Comparison of ENCODE assay signal across 9 cellular contexts in genomic region chr17:48997827-48998556, GRCh38. TPM values are rescaled to one million over a fixed set of nuclear protein-coding genes. Genes with fewer than 3 reads are reported as not detected.
A peak's percentile ranks its signal among the peaks of the same experiment; 100 is the strongest.
DNase-seq lines count a peak whose midpoint lies in the region; ATAC-seq, FAIRE-seq and TF ChIP-seq lines count a peak whose summit lies in the region.
"Had no signal": no experiment of that assay in that cellular context is flagged by ENCODE, and none has a peak within 500 bp of the region (broad histone marks: within the 10 kb centered on the region; RNA-seq: fewer than 3 reads in every experiment).

No MANE protein-coding gene starts in this region.

- H3K27me3 ChIP-seq in CD4-positive, CD25-positive, alpha-beta regulatory T cell (ENCODE audit: control insufficient read depth, insufficient read depth, low read length), result peaks cover 64% of the 10 kb centered on the region
- H3K27me3 ChIP-seq in astrocyte (ENCODE audit: insufficient read depth, low read length), result peaks cover 20% of the 10 kb centered on the region

- H3K9ac ChIP-seq in astrocyte (ENCODE audit: low read length), result peak overlapping the region; percentile 96

- H3K79me2 ChIP-seq in astrocyte (ENCODE audit: insufficient read depth, low read length), result peaks cover 57% of the 10 kb centered on the region

- DNase-seq in CD4-positive, CD25-positive, alpha-beta regulatory T cell, result no peak
- DNase-seq in HTR-8/SVneo (ENCODE audit: insufficient read length, low spot score) (no peak), astrocyte (ENCODE audit: low read depth) (no peak), T1000 (lab: John Stamatoyannopoulos, UW) (no peak), mucosa of gallbladder (ENCODE audit: low spot score) (no peak), DMS 273 (lab: John Stamatoyannopoulos, UW; ENCODE audit: unreplicated experiment) (no peak)
- DNase-seq in stimulated activated naive CD4-positive, alpha-beta T cell treated with Interleukin-2 at 50 U/mL for 16 hours (lab: John Stamatoyannopoulos, UW), result no peak

- H3K4me3 Mint-ChIP-seq in CD4-positive, CD25-positive, alpha-beta regulatory T cell, result peak overlapping the region in 3 of 4 donors; percentile 63 to 79 (median 74)
- peak overlapping the region; percentile 93 for H3K4me3 Mint-ChIP-seq in astrocyte (ENCODE audit: unreplicated experiment)

- H2AFZ ChIP-seq in astrocyte (ENCODE audit: low read depth, low read length), result peak overlapping the region; percentile 68

- H4K20me1 ChIP-seq in astrocyte (ENCODE audit: insufficient read depth, low read length), result no peaks in the 10 kb centered on the region

- no peak overlapping the region for H3K27ac ChIP-seq in CD4-positive, CD25-positive, alpha-beta regulatory T cell (ENCODE audit: insufficient read depth, low read length, poor library complexity, severe bottlenecking)
- H3K27ac ChIP-seq in astrocyte (ENCODE audit: low read depth, low read length), result peak overlapping the region; percentile 88
- H3K27ac ChIP-seq in mesodermal cell (ENCODE audit: low read depth, low read length, severe bottlenecking), result peak overlapping the region; percentile 98

- peaks cover 93% of the 10 kb centered on the region for H3K27me3 Mint-ChIP-seq in CD4-positive, CD25-positive, alpha-beta regulatory T cell
- no peaks in the 10 kb centered on the region for H3K27me3 Mint-ChIP-seq in astrocyte (ENCODE audit: low read depth, unreplicated experiment)

- H3K4me1 ChIP-seq in CD4-positive, CD25-positive, alpha-beta regulatory T cell (ENCODE audit: control insufficient read depth, insufficient read depth, low read length, poor library complexity, severe bottlenecking), result peaks cover 36% of the 10 kb centered on the region
- peaks cover 14% of the 10 kb centered on the region for H3K4me1 ChIP-seq in astrocyte (ENCODE audit: insufficient read depth, low read length)
- peaks cover 11% of the 10 kb centered on the region for H3K4me1 ChIP-seq in mesodermal cell (ENCODE audit: control insufficient read depth, insufficient read depth, low read length, poor library complexity, severe bottlenecking)

- 0% methylated on average over 31 to 32 of the region's 58 CpGs for WGBS in mesodermal cell (ENCODE audit: insufficient coverage in 2 of 2), 2 experiments

- H3K36me3 Mint-ChIP-seq in CD4-positive, CD25-positive, alpha-beta regulatory T cell, result no peaks in the 10 kb centered on the region
- H3K36me3 Mint-ChIP-seq in astrocyte (ENCODE audit: low read depth, unreplicated experiment), result peaks cover 13% of the 10 kb centered on the region

- peak in 1 of 2 donors; percentile 22 for ATAC-seq in CD4-positive, CD25-positive, alpha-beta regulatory T cell (ENCODE audit: low read depth in 2 of 2)

- H3K27ac Mint-ChIP-seq in CD4-positive, CD25-positive, alpha-beta regulatory T cell, result no peak overlapping the region
- peak overlapping the region; percentile 85 for H3K27ac Mint-ChIP-seq in astrocyte (ENCODE audit: unreplicated experiment)

- peaks cover 0 to 19% (median 2%) of the 10 kb centered on the region in 7 donors for H3K9me3 Mint-ChIP-seq in CD4-positive, CD25-positive, alpha-beta regulatory T cell
- peaks cover 1% of the 10 kb centered on the region for H3K9me3 Mint-ChIP-seq in astrocyte (ENCODE audit: unreplicated experiment)

- TF ChIP-seq CTCF in astrocyte (IDR thresholded peaks at IDR 0.05; ENCODE audit: insufficient read depth, low read depth, low read length), result no peak

- FAIRE-seq in HTR-8/SVneo (lab: Jason Lieb, UNC) (peak; percentile 85), astrocyte (lab: Jason Lieb, UNC) (no peak)

- peaks cover 0 to 3% of the 10 kb centered on the region in 2 experiments for H3K9me3 ChIP-seq in CD4-positive, CD25-positive, alpha-beta regulatory T cell (ENCODE audit: control insufficient read depth in 2 of 2, low read length in 2 of 2)
- no peaks in the 10 kb centered on the region for H3K9me3 ChIP-seq in astrocyte (ENCODE audit: insufficient read depth, low read depth, low read length)
- H3K9me3 ChIP-seq in mesodermal cell (ENCODE audit: control insufficient read depth, low read length), result no peaks in the 10 kb centered on the region

- no peak overlapping the region for H3K4me3 ChIP-seq in CD4-positive, CD25-positive, alpha-beta regulatory T cell (ENCODE audit: low read depth, low read length)
- H3K4me3 ChIP-seq in astrocyte (ENCODE audit: insufficient read depth, low read depth, low read length) (peak overlapping the region; percentile 90), mesodermal cell (ENCODE audit: extremely low read depth, insufficient read depth, low read length, poor library complexity, severe bottlenecking) (peak overlapping the region; percentile 97)
- H3K4me3 ChIP-seq: lung had no signal

- H3K36me3 ChIP-seq in CD4-positive, CD25-positive, alpha-beta regulatory T cell (ENCODE audit: control insufficient read depth, insufficient read depth, low read length), result no peaks in the 10 kb centered on the region
- H3K36me3 ChIP-seq in astrocyte (ENCODE audit: insufficient read depth, low read length) (no peaks in the 10 kb centered on the region), mesodermal cell (ENCODE audit: control insufficient read depth, insufficient read depth, low read length) (peaks cover 24% of the 10 kb centered on the region)

- peaks cover 0 to 36% (median 20%) of the 10 kb centered on the region in 4 donors for H3K4me1 Mint-ChIP-seq in CD4-positive, CD25-positive, alpha-beta regulatory T cell
- peaks cover 13% of the 10 kb centered on the region for H3K4me1 Mint-ChIP-seq in astrocyte (ENCODE audit: low read depth, unreplicated experiment)

- peak overlapping the region; percentile 99 for H3K4me2 ChIP-seq in astrocyte (ENCODE audit: low read length)

RNA-seq across cellular contexts. Expression of gene IGF2BP1, which starts 0.8 kb away (rescaled TPM):
- not detected for total RNA-seq in CD4-positive, CD25-positive, alpha-beta regulatory T cell
- not detected for polyA plus RNA-seq in CD4-positive, CD25-positive, alpha-beta regulatory T cell
- total RNA-seq in astrocyte, result 241 and 260 TPM in 2 replicates
- polyA plus RNA-seq in mesodermal cell (2013, experiment 1 of 2), result 132 TPM
- polyA plus RNA-seq in mesodermal cell (2013, experiment 2 of 2), result 126 TPM
- 1.1 TPM for total RNA-seq in mucosa of gallbladder

RNA-seq across cellular contexts. Expression of gene GIP, which starts 29.6 kb away (rescaled TPM):
- total RNA-seq in CD4-positive, CD25-positive, alpha-beta regulatory T cell, result not detected
- polyA plus RNA-seq in CD4-positive, CD25-positive, alpha-beta regulatory T cell, result not detected
- total RNA-seq in astrocyte (not detected in 2 replicates), mucosa of gallbladder (not detected)
- 0.77 TPM for polyA plus RNA-seq in mesodermal cell (2013, experiment 1 of 2)
- polyA plus RNA-seq in mesodermal cell (2013, experiment 2 of 2), result 1.3 TPM
- total RNA-seq: lung had no signal
- polyA plus RNA-seq: lung had no signal

RNA-seq across cellular contexts. Expression of gene SNF8, which starts 53.4 kb away (rescaled TPM):
- total RNA-seq in CD4-positive, CD25-positive, alpha-beta regulatory T cell, result 70.3 TPM
- polyA plus RNA-seq in CD4-positive, CD25-positive, alpha-beta regulatory T cell, result 100 to 1,000 TPM; 107 to 125 (median 120) TPM
- 162 and 168 TPM in 2 replicates for total RNA-seq in astrocyte
- polyA plus RNA-seq in mesodermal cell (2013, experiment 1 of 2), result 163 TPM
- polyA plus RNA-seq in mesodermal cell (2013, experiment 2 of 2), result 133 TPM
- total RNA-seq in mucosa of gallbladder, result 90.2 TPM

Comparison
In these comparisons a context has a peak if more than half of its experiments do, and no peak if none do; other contexts are left out.
1. RNA of gene IGF2BP1, which starts 0.8 kb away (total RNA-seq): 241 to 260 TPM in astrocyte; 1.1 TPM in mucosa of gallbladder (single experiment) and not detected in CD4-positive, CD25-positive, alpha-beta regulatory T cell (single experiment); every median in the first group is over 100 times any median in the second.